In genomic region chr16:3004781-3005284, GRCh38 we compare ENCODE assay signal across 8 cellular contexts. TPM values are rescaled to one million over a fixed set of nuclear protein-coding genes. Genes with fewer than 3 reads are reported as not detected.
A peak's percentile ranks its signal among the peaks of the same experiment; 100 is the strongest.
DNase-seq lines count a peak whose midpoint lies in the region; ATAC-seq and TF ChIP-seq lines count a peak whose summit lies in the region.

No MANE protein-coding gene starts in this region.

- no peaks in the 10 kb centered on the region for H3K79me2 ChIP-seq in SU-DHL-6 (ENCODE audit: insufficient read depth, low read length)

- no peak for DNase-seq in activated naive CD4-positive, alpha-beta T cell (lab: John Stamatoyannopoulos, UW)
- DNase-seq in transverse colon = peak; percentile 70
- DNase-seq in brain microvascular endothelial cell = no peak

- peak overlapping the region; percentile 26; the same call in 1 of the 2 replicates for H3K9ac ChIP-seq in SU-DHL-6 (ENCODE audit: low read length)
- H3K9ac ChIP-seq in iPS-18a (ENCODE audit: low read length) = peak overlapping the region; percentile 35

- H3K9me3 ChIP-seq in SU-DHL-6 (ENCODE audit: insufficient read depth, low read length) (no peaks in the 10 kb centered on the region), iPS-18a (ENCODE audit: control insufficient read depth, low read depth, low read length) (no peaks in the 10 kb centered on the region), transverse colon (no peaks in the 10 kb centered on the region)

- H3K9me2 ChIP-seq in SU-DHL-6 (replicated peaks; ENCODE audit: insufficient read depth, low read length) = no peaks in the 10 kb centered on the region

- H3K4me3 ChIP-seq in SU-DHL-6 (ENCODE audit: insufficient read depth, low read length, poor library complexity, severe bottlenecking) (peak overlapping the region; percentile 46), iPS-18a (ENCODE audit: low read length) (peak overlapping the region; percentile 64), transverse colon (peak overlapping the region in 3 of 4 donors; percentile 14 to 46 (median 37)), brain microvascular endothelial cell (ENCODE audit: low read depth, low read length) (no peak overlapping the region)

- peak overlapping the region; percentile 52 for H3K4me2 ChIP-seq in SU-DHL-6 (ENCODE audit: low read depth, low read length, poor library complexity, severe bottlenecking)

- H2AFZ ChIP-seq in SU-DHL-6 (ENCODE audit: low read depth, low read length, severe bottlenecking) = no peak overlapping the region

- no peak for ATAC-seq in HG03432 (IDR thresholded peaks at IDR 0.05; ENCODE audit: unreplicated experiment)
- ATAC-seq in HG02610 (IDR thresholded peaks at IDR 0.05; ENCODE audit: unreplicated experiment) = no peak

- no peaks in the 10 kb centered on the region for H3K36me3 Mint-ChIP-seq in activated naive CD4-positive, alpha-beta T cell treated with anti-CD3 and anti-CD28 coated beads, Interleukin-2, amount 50 U/mL, for 24 hours

- peak overlapping the region; percentile 47 for H3K4me3 Mint-ChIP-seq in activated naive CD4-positive, alpha-beta T cell treated with anti-CD3 and anti-CD28 coated beads, Interleukin-2, amount 50 U/mL, for 24 hours

- H4K20me1 ChIP-seq in SU-DHL-6 (ENCODE audit: low read depth, low read length) = no peaks in the 10 kb centered on the region

- WGBS in transverse colon (ENCODE audit: low coverage in 1 of 2), 2 donors = 20% methylated on average over 15 of the region's 25 CpGs; no CpG with 5 or more reads in 1 of the 2 donors

- H3K4me1 ChIP-seq in iPS-18a (ENCODE audit: control insufficient read depth, low read depth, low read length) = peaks cover 37% of the 10 kb centered on the region
- H3K4me1 ChIP-seq in transverse colon = peaks cover 14 to 46% (median 32%) of the 10 kb centered on the region in 4 donors

- no peaks in the 10 kb centered on the region for H3K27me3 ChIP-seq in SU-DHL-6 (ENCODE audit: low read length)
- no peaks in the 10 kb centered on the region for H3K27me3 ChIP-seq in iPS-18a (ENCODE audit: control insufficient read depth, insufficient read depth, low read length)
- peaks cover 43% of the 10 kb centered on the region for H3K27me3 ChIP-seq in transverse colon
- H3K27me3 ChIP-seq in brain microvascular endothelial cell (replicated peaks) = peaks cover 27% of the 10 kb centered on the region

- H3F3A ChIP-seq in SU-DHL-6 (ENCODE audit: insufficient read depth) = no peaks in the 10 kb centered on the region

- TF ChIP-seq CTCF in SU-DHL-6 (IDR thresholded peaks at IDR 0.05; ENCODE audit: insufficient read depth, low read length, poor library complexity, severe bottlenecking) (no peak), transverse colon (IDR thresholded peaks at IDR 0.05) (no peak), brain microvascular endothelial cell (IDR thresholded peaks at IDR 0.05; ENCODE audit: low read depth, low read length, missing control alignments) (no peak)

- intact Hi-C loops in transverse colon (cut with DNase I; ENCODE audit: low total_unique reads) = no loop called here

- H3K27ac ChIP-seq in SU-DHL-6 (ENCODE audit: low read depth, low read length) (no peak overlapping the region), iPS-18a (ENCODE audit: low read length) (no peak overlapping the region), transverse colon (peak overlapping the region; percentile 68 to 91 (median 80)), brain microvascular endothelial cell (no peak overlapping the region)

- TF ChIP-seq POLR2A in transverse colon (IDR thresholded peaks at IDR 0.05) = peak; percentile 34

- in situ Hi-C loops in transverse colon (cut with MboI; ENCODE audit: low pct_ligation_motif_present in 1 of 4, low pct_unique_long_range_greater_than_20kb in 1 of 4, low sequenced_read_pairs in 3 of 4) (no loop called here), brain microvascular endothelial cell (cut with HindIII; ENCODE audit: low pct_ligation_motif_present, low sequenced_read_pairs) (no loop called here)

- TF ChIP-seq EP300 in transverse colon (IDR thresholded peaks at IDR 0.05; ENCODE audit: low read depth) = no peak

- H3K36me3 ChIP-seq in SU-DHL-6 (ENCODE audit: low read length) (no peaks in the 10 kb centered on the region), iPS-18a (ENCODE audit: control insufficient read depth, low read depth, low read length) (no peaks in the 10 kb centered on the region), transverse colon (no peaks in the 10 kb centered on the region), brain microvascular endothelial cell (replicated peaks) (no peaks in the 10 kb centered on the region)

- no peak overlapping the region for H3K27ac Mint-ChIP-seq in activated naive CD4-positive, alpha-beta T cell treated with anti-CD3 and anti-CD28 coated beads, Interleukin-2, amount 50 U/mL, for 24 hours

- H3K4me1 Mint-ChIP-seq in activated naive CD4-positive, alpha-beta T cell treated with anti-CD3 and anti-CD28 coated beads, Interleukin-2, amount 50 U/mL, for 24 hours = peaks cover 24% of the 10 kb centered on the region

- H3K27me3 Mint-ChIP-seq in activated naive CD4-positive, alpha-beta T cell treated with anti-CD3 and anti-CD28 coated beads, Interleukin-2, amount 50 U/mL, for 24 hours = peaks cover 3% of the 10 kb centered on the region

- no peaks in the 10 kb centered on the region for H3K9me3 Mint-ChIP-seq in activated naive CD4-positive, alpha-beta T cell treated with anti-CD3 and anti-CD28 coated beads, Interleukin-2, amount 50 U/mL, for 24 hours

RNA-seq across cellular contexts. Expression of gene CLDN9, which starts 7.9 kb away (rescaled TPM):
- 1 to 10 TPM in 1 of 4 donors, under 1 TPM in 1, not detected in 2; 0.55 to 1.1 TPM for total RNA-seq in transverse colon

RNA-seq across cellular contexts. Expression of gene CLDN6, which starts 13.2 kb away (rescaled TPM):
- total RNA-seq in transverse colon = not detected

RNA-seq across cellular contexts. Expression of gene TNFRSF12A, which starts 15.3 kb away (rescaled TPM):
- total RNA-seq in transverse colon = 10 to 100 TPM; 13.3 to 50.5 (median 19.9) TPM

RNA-seq across cellular contexts. Expression of gene HCFC1R1, which starts 18.9 kb away (rescaled TPM):
- total RNA-seq in transverse colon = 10 to 100 TPM in 2 of 4 donors, 1 to 10 TPM in 2; 4.4 to 35.4 (median 17.5) TPM

RNA-seq across cellular contexts. Expression of gene THOC6, which starts 19.0 kb away (rescaled TPM):
- 10 to 100 TPM; 10.1 to 42.8 (median 17.6) TPM for total RNA-seq in transverse colon

Comparison
In these comparisons a context has a peak if more than half of its experiments do, and no peak if none do; other contexts are left out.
1. H3K27ac ChIP-seq: peak in transverse colon (4 of 4); none in SU-DHL-6 (single experiment), iPS-18a (single experiment) and brain microvascular endothelial cell (single experiment).